In genomic region chr19:33289261-33289660, GRCh38 we compare ENCODE assay signal across 12 cellular contexts. TPM values are rescaled to one million over a fixed set of nuclear protein-coding genes. Genes with fewer than 3 reads are reported as not detected.
DNase-seq lines count a peak whose midpoint lies in the region; ATAC-seq and TF ChIP-seq lines count a peak whose summit lies in the region.
"Had no signal": no experiment of that assay in that cellular context is flagged by ENCODE, and none has a peak within 500 bp of the region (broad histone marks: within the 10 kb centered on the region; RNA-seq: fewer than 3 reads in every experiment).

No MANE protein-coding gene starts in this region.

- H3K9ac ChIP-seq in neuronal stem cell (ENCODE audit: low read depth, low read length, poor library complexity), result no peak overlapping the region

- H3K18ac ChIP-seq in neuronal stem cell (ENCODE audit: low read length), result no peak overlapping the region

- no peak overlapping the region for H3K4ac ChIP-seq in neuronal stem cell (ENCODE audit: low read length)

- H2AFZ ChIP-seq in hepatocyte (no peak overlapping the region), neuronal stem cell (ENCODE audit: low read length) (no peak overlapping the region)

- peak overlapping the region; percentile 42 for H2BK5ac ChIP-seq in neuronal stem cell (ENCODE audit: low read length)

- no peak for TF ChIP-seq POLR2A in lower leg skin (IDR thresholded peaks at IDR 0.05)

- H3K79me1 ChIP-seq in neuronal stem cell (ENCODE audit: low read depth, low read length), result no peaks in the 10 kb centered on the region

- H3K4me1 ChIP-seq in hepatocyte (ENCODE audit: insufficient read depth) (peaks cover 55% of the 10 kb centered on the region), neuronal stem cell (ENCODE audit: control insufficient read depth in 2 of 2, insufficient read depth in 1 of 2, low read depth in 1 of 2, low read length in 2 of 2) (peaks cover 9 to 13% of the 10 kb centered on the region in 2 donors), upper lobe of right lung (peaks cover 46% of the 10 kb centered on the region)

- DNase-seq in hepatocyte (ENCODE audit: low spot score) (no peak), neuronal stem cell (ENCODE audit: low spot score) (no peak), upper lobe of right lung (no peak), NCI-H146 treated with DMSO at 0.1 percent for 48 hours (lab: John Stamatoyannopoulos, UW; ENCODE audit: unreplicated experiment) (no peak), lower leg skin (ENCODE audit: low spot score in 2 of 2) (no peak), CD1c-positive myeloid dendritic cell (ENCODE audit: extremely low spot score) (no peak)
- DNase-seq: Caco-2, DND-41, GDM1 had no signal

- H4K20me1 ChIP-seq in hepatocyte (ENCODE audit: insufficient read depth, poor library complexity, severe bottlenecking), result no peaks in the 10 kb centered on the region

- H3K9me3 ChIP-seq in hepatocyte (ENCODE audit: low read depth), result no peaks in the 10 kb centered on the region
- H3K9me3 ChIP-seq in neuronal stem cell (replicated peaks in 1 of 2; ENCODE audit: control insufficient read depth in 2 of 2, insufficient read depth in 1 of 2, low read depth in 1 of 2, low read length in 2 of 2), result peaks cover 0 to 5% of the 10 kb centered on the region in 2 donors
- no peaks in the 10 kb centered on the region for H3K9me3 ChIP-seq in upper lobe of right lung

- no peak overlapping the region for H3K23ac ChIP-seq in neuronal stem cell (ENCODE audit: low read depth, low read length, poor library complexity)

- H3K27me3 ChIP-seq in hepatocyte, result no peaks in the 10 kb centered on the region
- peaks cover 0 to 53% (median 0%) of the 10 kb centered on the region in 3 experiments for H3K27me3 ChIP-seq in neuronal stem cell (ENCODE audit: control insufficient read depth in 3 of 3, insufficient read depth in 3 of 3, low read depth in 1 of 3, low read length in 3 of 3)
- H3K27me3 ChIP-seq in upper lobe of right lung, result no peaks in the 10 kb centered on the region

- H4K91ac ChIP-seq in neuronal stem cell (ENCODE audit: low read depth, low read length, poor library complexity), result no peak overlapping the region

- no peak overlapping the region for H3K4me2 ChIP-seq in hepatocyte
- no peak overlapping the region for H3K4me2 ChIP-seq in neuronal stem cell (ENCODE audit: insufficient read depth, low read length, poor library complexity, severe bottlenecking)
- H3K4me2 ChIP-seq: A549 had no signal

- H2BK12ac ChIP-seq in neuronal stem cell (ENCODE audit: low read length), result no peak overlapping the region

- intact Hi-C loops in upper lobe of right lung (cut with DNase I) (no loop called here), lower leg skin (cut with DNase I; ENCODE audit: low total_unique reads) (no loop called here)

- H4K8ac ChIP-seq in neuronal stem cell (ENCODE audit: low read depth, low read length), result no peak overlapping the region

- ATAC-seq in upper lobe of right lung, result no peak
- ATAC-seq in HG03175 (IDR thresholded peaks at IDR 0.05; ENCODE audit: unreplicated experiment), result no peak
- ATAC-seq: A549 had no signal

- H2BK120ac ChIP-seq in neuronal stem cell (ENCODE audit: low read depth, low read length), result no peak overlapping the region

- no peak overlapping the region for H2AK5ac ChIP-seq in neuronal stem cell (ENCODE audit: low read depth, low read length)

- H3K79me2 ChIP-seq in hepatocyte, result no peaks in the 10 kb centered on the region

- H2BK15ac ChIP-seq in neuronal stem cell (ENCODE audit: low read length), result no peak overlapping the region

- H3K36me3 ChIP-seq in hepatocyte (replicated peaks; ENCODE audit: insufficient read depth, low read depth) (no peaks in the 10 kb centered on the region), neuronal stem cell (replicated peaks in 1 of 2; ENCODE audit: control insufficient read depth in 2 of 2, insufficient read depth in 2 of 2, low read length in 2 of 2) (no peaks in the 10 kb centered on the region), upper lobe of right lung (no peaks in the 10 kb centered on the region)

- TF ChIP-seq CTCF in hepatocyte (IDR thresholded peaks at IDR 0.05; ENCODE audit: poor library complexity) (no peak), upper lobe of right lung (IDR thresholded peaks at IDR 0.05) (no peak), lower leg skin (IDR thresholded peaks at IDR 0.05) (no peak)

- no peaks in the 10 kb centered on the region for H3K9me2 ChIP-seq in hepatocyte (replicated peaks; ENCODE audit: insufficient read depth)

- H3K4me3 ChIP-seq in hepatocyte (no peak overlapping the region), neuronal stem cell (ENCODE audit: low read length in 2 of 2) (peak overlapping the region in 1 of 2 donors; percentile 38), skin epidermis (no peak overlapping the region), upper lobe of right lung (no peak overlapping the region), lower leg skin (ENCODE audit: low read depth, poor library complexity, severe bottlenecking) (no peak overlapping the region)
- H3K4me3 ChIP-seq: A549 had no signal

- peak overlapping the region; percentile 93 for H3K27ac ChIP-seq in hepatocyte
- H3K27ac ChIP-seq in neuronal stem cell (replicated peaks; ENCODE audit: low read length), result no peak overlapping the region
- H3K27ac ChIP-seq in skin epidermis, result peak overlapping the region in 14 of 21 experiments; percentile 1 to 87 (median 71)
- peak overlapping the region; percentile 88 for H3K27ac ChIP-seq in upper lobe of right lung
- H3K27ac ChIP-seq: A549 had no signal

- no peak overlapping the region for H3K14ac ChIP-seq in neuronal stem cell (ENCODE audit: low read length)

RNA-seq across cellular contexts. Expression of gene CEBPA, which starts 13.1 kb away (rescaled TPM):
- total RNA-seq in hepatocyte (151 and 160 TPM in 2 replicates), upper lobe of right lung (59.1 TPM), lower leg skin (100 to 1,000 TPM; 228 to 297 (median 255) TPM)
- 65.1 and 103 TPM in 2 replicates for polyA plus RNA-seq in hepatocyte
- polyA plus RNA-seq in neuronal stem cell (2013, experiment 1 of 2), result 0.78 TPM
- 0.96 TPM for polyA plus RNA-seq in neuronal stem cell (2013, experiment 2 of 2)
